Comparison of ENCODE assay signal across 15 cellular contexts in genomic region chr1:94953107-94953506, GRCh38. TPM values are rescaled to one million over a fixed set of nuclear protein-coding genes. Genes with fewer than 3 reads are reported as not detected.
DNase-seq lines count a peak whose midpoint lies in the region; ATAC-seq and TF ChIP-seq lines count a peak whose summit lies in the region.
"Had no signal": no experiment of that assay in that cellular context is flagged by ENCODE, and none has a peak within 500 bp of the region (broad histone marks: within the 10 kb centered on the region; RNA-seq: fewer than 3 reads in every experiment).

No MANE protein-coding gene starts in this region.

- no peak overlapping the region for H3K23ac ChIP-seq in trophoblast cell (ENCODE audit: low read length)

- no peak overlapping the region for H3K18ac ChIP-seq in trophoblast cell (ENCODE audit: low read length)

- H3K36me3 ChIP-seq in DND-41 (ENCODE audit: insufficient read depth, low read length) (no peaks in the 10 kb centered on the region), trophoblast cell (ENCODE audit: control insufficient read depth in 1 of 2, insufficient read depth in 2 of 2, low read length in 2 of 2) (no peaks in the 10 kb centered on the region)

- ATAC-seq in DND-41 (ENCODE audit: insufficient read depth, low read depth), result no peak
- no peak for ATAC-seq in activated CD4-positive, CD25-positive, alpha-beta regulatory T cell treated with anti-CD3 and anti-CD28 coated beads, Interleukin-2, amount 50 U/mL, for 24 hours
- ATAC-seq in GM18505 (IDR thresholded peaks at IDR 0.05; ENCODE audit: unreplicated experiment), result no peak
- ATAC-seq: CD8-positive, alpha-beta T cell had no signal

- no peak overlapping the region for H3K14ac ChIP-seq in trophoblast cell (ENCODE audit: low read length)

- TF ChIP-seq CTCF in DND-41 (IDR thresholded peaks at IDR 0.05; ENCODE audit: borderline replicate concordance, extremely low read depth, low read length, poor library complexity, severe bottlenecking), result no peak

- no peak overlapping the region for H3K9ac ChIP-seq in DND-41 (ENCODE audit: low read depth, low read length)
- H3K9ac ChIP-seq in trophoblast cell (ENCODE audit: low read length), result no peak overlapping the region

- H2BK120ac ChIP-seq in trophoblast cell (ENCODE audit: insufficient read depth, low read length, poor library complexity), result no peak overlapping the region

- no peak overlapping the region for H3K27ac ChIP-seq in DND-41 (ENCODE audit: low read length)
- H3K27ac ChIP-seq in trophoblast cell (ENCODE audit: low read depth, low read length), result no peak overlapping the region
- H3K27ac ChIP-seq: 22Rv1, HL-60 had no signal

- peak overlapping the region; percentile 59 for H2BK5ac ChIP-seq in trophoblast cell (ENCODE audit: low read depth, low read length, poor library complexity)

- DNase-seq in DMS 273 (lab: John Stamatoyannopoulos, UW; ENCODE audit: unreplicated experiment) (peak; percentile 23), DMS 273 treated with DMSO at 0.1 percent for 48 hours (lab: John Stamatoyannopoulos, UW) (no peak), DND-41 (no peak), NCI-H446 treated with DMSO at 0.1 percent for 48 hours (lab: John Stamatoyannopoulos, UW) (peak; percentile 31), trophoblast cell (no peak)
- DNase-seq: CD8-positive, alpha-beta T cell; COR-L47; DMS79 treated with DMSO at 0.1 percent for 48 hours; GF-D8; HCEC 1CT; KBM-7 had no signal

- H3K4me1 ChIP-seq in DND-41 (ENCODE audit: insufficient read depth, low read length) (peaks cover 17% of the 10 kb centered on the region), trophoblast cell (ENCODE audit: control insufficient read depth in 1 of 2, insufficient read depth in 2 of 2, low read length in 2 of 2) (peaks cover 15 to 22% of the 10 kb centered on the region in 2 experiments)

- H3K4me3 ChIP-seq in DND-41 (ENCODE audit: low read depth in 1 of 2, low read length in 2 of 2) (no peak overlapping the region), trophoblast cell (ENCODE audit: low read depth, low read length) (no peak overlapping the region)

- no peaks in the 10 kb centered on the region for H4K20me1 ChIP-seq in DND-41 (ENCODE audit: insufficient read depth, low read length)

- H3K9me3 ChIP-seq in DND-41 (ENCODE audit: insufficient read depth, low read length, severe bottlenecking), result no peaks in the 10 kb centered on the region
- H3K9me3 ChIP-seq in trophoblast cell (ENCODE audit: insufficient read depth, low read depth, low read length), result no peaks in the 10 kb centered on the region

- H2BK12ac ChIP-seq in trophoblast cell (ENCODE audit: low read length), result no peak overlapping the region

- no peak for TF ChIP-seq POLR2A in GM18505 (IDR thresholded peaks at IDR 0.05; ENCODE audit: borderline replicate concordance, extremely low read depth, insufficient read depth, insufficient read length)

- no peak overlapping the region for H2AK5ac ChIP-seq in trophoblast cell (ENCODE audit: low read length)

- H4K91ac ChIP-seq in trophoblast cell (ENCODE audit: low read depth, low read length), result no peak overlapping the region

- H3K79me1 ChIP-seq in trophoblast cell (ENCODE audit: low read length), result peaks cover 4% of the 10 kb centered on the region

- no peak overlapping the region for H4K8ac ChIP-seq in trophoblast cell (ENCODE audit: low read depth, low read length)

- H3K27me3 ChIP-seq in DND-41 (ENCODE audit: insufficient read depth, low read length, poor library complexity) (no peaks in the 10 kb centered on the region), trophoblast cell (ENCODE audit: insufficient read depth, low read length) (no peaks in the 10 kb centered on the region)

- no peak overlapping the region for H4K12ac ChIP-seq in trophoblast cell (ENCODE audit: low read depth, low read length)

- peak overlapping the region; percentile 36; the same call in 1 of the 2 replicates for H2AFZ ChIP-seq in DND-41 (ENCODE audit: low read depth, low read length)
- no peak overlapping the region for H2AFZ ChIP-seq in trophoblast cell (ENCODE audit: insufficient read depth, low read length, poor library complexity)

- H3K4me2 ChIP-seq in DND-41 (ENCODE audit: insufficient read depth, low read length), result no peak overlapping the region
- no peak overlapping the region for H3K4me2 ChIP-seq in trophoblast cell (ENCODE audit: low read length)

- H3K79me2 ChIP-seq in DND-41 (ENCODE audit: insufficient read depth, low read length) (no peaks in the 10 kb centered on the region), trophoblast cell (ENCODE audit: control insufficient read depth, insufficient read depth, low read length, poor library complexity) (no peaks in the 10 kb centered on the region)

- no peak overlapping the region for H3K4ac ChIP-seq in trophoblast cell (ENCODE audit: low read depth, low read length)

RNA-seq across cellular contexts. Expression of gene CNN3, which starts 26.2 kb away (rescaled TPM):
- polyA plus RNA-seq in trophoblast cell (2013), result 202 and 212 TPM in 2 replicates

Comparison
In these comparisons a context has a peak if more than half of its experiments do, and no peak if none do; other contexts are left out.
1. DNase-seq: peak in DMS 273 (single experiment) and NCI-H446 treated with DMSO at 0.1 percent for 48 hours (single experiment); none in DMS 273 treated with DMSO at 0.1 percent for 48 hours (single experiment), DND-41 (single experiment) and trophoblast cell (0 of 2).